ENCODE assay signal across 1 cellular context in genomic region chr2:82539222-82539621, GRCh38.
TF ChIP-seq lines count a peak whose summit lies in the region.

No MANE protein-coding gene starts in this region.

TF ChIP-seq in GM12878, 131 proteins besides CTCF, POLR2A, EP300 and RAD21 (continued from another document):
- no peak for TF ChIP-seq ELK1 (IDR thresholded peaks at IDR 0.05; ENCODE audit: low read depth, low read length)
- TF ChIP-seq RAD51 (IDR thresholded peaks at IDR 0.05) = peak; percentile 61; the same call in 1 of the 2 replicates
- TF ChIP-seq NR2F1 (conservative IDR thresholded peaks at IDR 0.05) = no peak
- 0 out of 2 replicates have a peak, but pooled peaks have one; percentile 22 for TF ChIP-seq NBN (IDR thresholded peaks at IDR 0.05)
- TF ChIP-seq PBX3 (IDR thresholded peaks at IDR 0.05; ENCODE audit: insufficient replicate concordance, low read depth, low read length) = no peak
- no peak for TF ChIP-seq JUNB (IDR thresholded peaks at IDR 0.05)
- no peak for TF ChIP-seq BCL11A (IDR thresholded peaks at IDR 0.05; ENCODE audit: low read depth, low read length)
- TF ChIP-seq SUPT20H (IDR thresholded peaks at IDR 0.05; ENCODE audit: borderline replicate concordance, control insufficient read depth, low read depth, low read length) = no peak
- no peak for TF ChIP-seq GABPA (IDR thresholded peaks at IDR 0.05; ENCODE audit: low read depth)
- TF ChIP-seq NFXL1 (IDR thresholded peaks at IDR 0.05; ENCODE audit: borderline replicate concordance) = no peak
- TF ChIP-seq IKZF2 (IDR thresholded peaks at IDR 0.05) = peak in 1 of 2 experiments; percentile 42; a peak in 2 of 4 replicates
- no peak for TF ChIP-seq HSF1 (IDR thresholded peaks at IDR 0.05; ENCODE audit: low read depth, low read length)
- no peak for TF ChIP-seq ZBTB33 (IDR thresholded peaks at IDR 0.05)
- no peak for TF ChIP-seq NR2C1 (IDR thresholded peaks at IDR 0.05)
- TF ChIP-seq DPF2 (IDR thresholded peaks at IDR 0.05) = peak; percentile 65; the same call in 1 of the 2 replicates
- TF ChIP-seq CEBPB (IDR thresholded peaks at IDR 0.05; ENCODE audit: borderline replicate concordance in 1 of 2, low read depth in 2 of 2, low read length in 2 of 2) = no peak
- TF ChIP-seq E2F4 (IDR thresholded peaks at IDR 0.05; ENCODE audit: low read depth, low read length) = no peak
